Comparison of ENCODE assay signal across 21 cellular contexts in the genomic region with DNA sequence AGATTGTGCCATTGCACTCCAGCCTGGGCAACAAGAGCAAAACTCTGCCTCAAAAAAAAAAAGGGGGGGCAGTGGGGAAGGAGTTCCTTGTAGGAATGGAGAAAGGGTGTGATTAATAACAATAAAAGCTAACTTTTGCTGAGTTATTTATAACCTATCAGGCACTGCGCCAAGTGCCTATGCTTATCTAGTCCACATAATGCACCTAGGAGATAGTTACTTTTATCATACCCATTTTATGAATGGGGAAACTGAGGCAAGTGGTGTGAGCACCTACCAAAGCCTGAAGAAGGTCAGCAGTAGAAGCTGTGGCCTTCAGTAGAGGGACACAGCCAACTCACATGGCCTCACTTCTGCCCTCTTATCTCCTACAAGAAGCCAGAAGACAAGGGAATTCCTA. TPM values are rescaled to one million over a fixed set of nuclear protein-coding genes. Genes with fewer than 3 reads are reported as not detected.
DNase-seq lines count a peak whose midpoint lies in the region; ATAC-seq and TF ChIP-seq lines count a peak whose summit lies in the region.
"Had no signal": no experiment of that assay in that cellular context is flagged by ENCODE, and none has a peak within 500 bp of the region (broad histone marks: within the 10 kb centered on the region; RNA-seq: fewer than 3 reads in every experiment).

No MANE protein-coding gene starts in this region.

- H3K27me3 ChIP-seq in SJCRH30: peaks cover 3% of the 10 kb centered on the region; the same call in 1 of the 2 replicates
- H3K27me3 ChIP-seq: BLaER1 treated with 17β-estradiol and CSF1 and Interleukin-3, amounts not matched to agents 10 nM and 100 nM had no signal

- H3K4me3 ChIP-seq in coronary artery: no peak overlapping the region
- no peak overlapping the region for H3K4me3 ChIP-seq in SJCRH30
- H3K4me3 ChIP-seq: BLaER1 treated with 17β-estradiol and CSF1 and Interleukin-3, amounts not matched to agents 10 nM and 100 nM; GM12878 had no signal

- H3K4me1 ChIP-seq in SJCRH30: no peaks in the 10 kb centered on the region

- H3K27me3 Mint-ChIP-seq in activated naive CD8-positive, alpha-beta T cell treated with anti-CD3 and anti-CD28 coated beads, Interleukin-2, amount 10 ng/mL, durations not matched to agents 7 days and 5 days: no peaks in the 10 kb centered on the region
- H3K27me3 Mint-ChIP-seq in activated naive CD8-positive, alpha-beta T cell treated with anti-CD3 and anti-CD28 coated beads, Interleukin-2, amount 50 U/mL, for 24 hours: no peaks in the 10 kb centered on the region
- H3K27me3 Mint-ChIP-seq: B cell, IgD-negative memory B cell had no signal

- no peak for TF ChIP-seq CTCF in coronary artery (IDR thresholded peaks at IDR 0.05)

- H3K36me3 ChIP-seq in SJCRH30: no peaks in the 10 kb centered on the region
- H3K36me3 ChIP-seq: BLaER1 treated with 17β-estradiol and CSF1 and Interleukin-3, amounts not matched to agents 10 nM and 100 nM had no signal

- POLR2A ChIA-PET in activated naive CD8-positive, alpha-beta T cell treated with anti-CD3 and anti-CD28 coated beads, Interleukin-2, amount 10 ng/mL, durations not matched to agents 7 days and 5 days (lab: Charles Lee): no interaction called here

- H3K27ac ChIP-seq in coronary artery: no peak overlapping the region
- H3K27ac ChIP-seq in SJCRH30: no peak overlapping the region
- H3K27ac ChIP-seq: BLaER1 treated with 17β-estradiol and CSF1 and Interleukin-3, amounts not matched to agents 10 nM and 100 nM; HL-60 had no signal

- H3K4me3 Mint-ChIP-seq in activated naive CD8-positive, alpha-beta T cell treated with anti-CD3 and anti-CD28 coated beads, Interleukin-2, amount 10 ng/mL, durations not matched to agents 7 days and 5 days: no peak overlapping the region
- H3K4me3 Mint-ChIP-seq in activated naive CD8-positive, alpha-beta T cell treated with anti-CD3 and anti-CD28 coated beads, Interleukin-2, amount 50 U/mL, for 24 hours: no peak overlapping the region
- H3K4me3 Mint-ChIP-seq: B cell; CD8-positive, alpha-beta T cell; H9; IgD-negative memory B cell had no signal

- peaks cover 5% of the 10 kb centered on the region for H3K36me3 Mint-ChIP-seq in activated naive CD8-positive, alpha-beta T cell treated with anti-CD3 and anti-CD28 coated beads, Interleukin-2, amount 10 ng/mL, durations not matched to agents 7 days and 5 days
- no peaks in the 10 kb centered on the region for H3K36me3 Mint-ChIP-seq in activated naive CD8-positive, alpha-beta T cell treated with anti-CD3 and anti-CD28 coated beads, Interleukin-2, amount 50 U/mL, for 24 hours (ENCODE audit: low read depth)
- H3K36me3 Mint-ChIP-seq: CD8-positive, alpha-beta T cell; IgD-negative memory B cell had no signal

- no peaks in the 10 kb centered on the region for H3K9me3 Mint-ChIP-seq in activated naive CD8-positive, alpha-beta T cell treated with anti-CD3 and anti-CD28 coated beads, Interleukin-2, amount 10 ng/mL, durations not matched to agents 7 days and 5 days
- H3K9me3 Mint-ChIP-seq in activated naive CD8-positive, alpha-beta T cell treated with anti-CD3 and anti-CD28 coated beads, Interleukin-2, amount 50 U/mL, for 24 hours: no peaks in the 10 kb centered on the region
- H3K9me3 Mint-ChIP-seq: CD8-positive, alpha-beta T cell; H9; IgD-negative memory B cell had no signal

- H3K4me1 Mint-ChIP-seq in activated naive CD8-positive, alpha-beta T cell treated with anti-CD3 and anti-CD28 coated beads, Interleukin-2, amount 10 ng/mL, durations not matched to agents 7 days and 5 days: peaks cover 5% of the 10 kb centered on the region
- H3K4me1 Mint-ChIP-seq in activated naive CD8-positive, alpha-beta T cell treated with anti-CD3 and anti-CD28 coated beads, Interleukin-2, amount 50 U/mL, for 24 hours: peaks cover 17% of the 10 kb centered on the region
- H3K4me1 Mint-ChIP-seq: H9 had no signal

- DNase-seq in activated naive CD8-positive, alpha-beta T cell treated with anti-CD3 and anti-CD28 coated beads, Interleukin-2, amount 10 ng/mL, durations not matched to agents 7 days and 5 days: no peak
- DNase-seq in activated naive CD8-positive, alpha-beta T cell treated with anti-CD3 and anti-CD28 coated beads, Interleukin-2, amount 50 U/mL, for 24 hours: no peak
- peak; percentile 3 for DNase-seq in LHCN-M2 (ENCODE audit: low read depth)
- DNase-seq in coronary artery (ENCODE audit: low spot score): peak; percentile 4
- DNase-seq in SJCRH30: no peak
- DNase-seq in NAMALWA (ENCODE audit: low spot score): no peak
- DNase-seq: 8988T; Calu3; CD8-positive, alpha-beta T cell; DMS79 treated with DMSO at 0.1 percent for 48 hours; EL; GOT3; H9; KG1 had no signal

- ATAC-seq in activated naive CD8-positive, alpha-beta T cell treated with anti-CD3 and anti-CD28 coated beads, Interleukin-2, amount 10 ng/mL, durations not matched to agents 7 days and 5 days (ENCODE audit: low read depth): no peak
- no peak for ATAC-seq in activated naive CD8-positive, alpha-beta T cell treated with anti-CD3 and anti-CD28 coated beads, Interleukin-2, amount 50 U/mL, for 24 hours
- ATAC-seq in HG03460 (IDR thresholded peaks at IDR 0.05; ENCODE audit: unreplicated experiment): no peak
- ATAC-seq: CD8-positive, alpha-beta T cell; GM12878 had no signal

- no peaks in the 10 kb centered on the region for H3K9me3 ChIP-seq in SJCRH30 (replicated peaks)

- peak overlapping the region; percentile 45 for H3K27ac Mint-ChIP-seq in activated naive CD8-positive, alpha-beta T cell treated with anti-CD3 and anti-CD28 coated beads, Interleukin-2, amount 10 ng/mL, durations not matched to agents 7 days and 5 days
- no peak overlapping the region for H3K27ac Mint-ChIP-seq in activated naive CD8-positive, alpha-beta T cell treated with anti-CD3 and anti-CD28 coated beads, Interleukin-2, amount 50 U/mL, for 24 hours
- H3K27ac Mint-ChIP-seq: B cell; CD8-positive, alpha-beta T cell; H9; IgD-negative memory B cell had no signal

RNA-seq across cellular contexts. Expression of a gene that starts 13.6 kb away (rescaled TPM):
- 10 to 100 TPM; 72.9 to 73.4 TPM for total RNA-seq in activated naive CD8-positive, alpha-beta T cell treated with anti-CD3 and anti-CD28 coated beads, Interleukin-2, amount 10 ng/mL, durations not matched to agents 7 days and 5 days
- not detected in 2 replicates for total RNA-seq in LHCN-M2 (2014; rRNA removed)
- polyA plus RNA-seq in LHCN-M2 (2012): not detected
- 34.0 and 36.5 TPM in 2 replicates for total RNA-seq in SJCRH30 (2014; rRNA removed; shearing (Covaris generic))
- total RNA-seq: Calu3, G401 had no signal

RNA-seq across cellular contexts. Expression of a gene that starts 43.7 kb away (rescaled TPM):
- total RNA-seq in activated naive CD8-positive, alpha-beta T cell treated with anti-CD3 and anti-CD28 coated beads, Interleukin-2, amount 10 ng/mL, durations not matched to agents 7 days and 5 days: 10 to 100 TPM; 10.4 to 11.9 TPM
- 7.3 and 8.9 TPM in 2 replicates for total RNA-seq in LHCN-M2 (2014; rRNA removed)
- polyA plus RNA-seq in LHCN-M2 (2012): 4.1 TPM
- total RNA-seq in SJCRH30 (2014; rRNA removed; shearing (Covaris generic)): 21.1 and 22.2 TPM in 2 replicates

Comparison
In these comparisons a context has a peak if more than half of its experiments do, and no peak if none do; other contexts are left out.
1. DNase-seq: peak in LHCN-M2 (single experiment) and coronary artery (single experiment); none in activated naive CD8-positive, alpha-beta T cell treated with anti-CD3 and anti-CD28 coated beads, Interleukin-2, amount 10 ng/mL, durations not matched to agents 7 days and 5 days (single experiment), activated naive CD8-positive, alpha-beta T cell treated with anti-CD3 and anti-CD28 coated beads, Interleukin-2, amount 50 U/mL, for 24 hours (single experiment), SJCRH30 (0 of 2) and NAMALWA (single experiment).
2. RNA of a gene that starts 13.6 kb away (total RNA-seq): 72.9 to 73.4 TPM in activated naive CD8-positive, alpha-beta T cell treated with anti-CD3 and anti-CD28 coated beads, Interleukin-2, amount 10 ng/mL, durations not matched to agents 7 days and 5 days and 34.0 to 36.5 TPM in SJCRH30; not detected in LHCN-M2; every median in the first group is over 10 times any median in the second.